In the genomic region with DNA sequence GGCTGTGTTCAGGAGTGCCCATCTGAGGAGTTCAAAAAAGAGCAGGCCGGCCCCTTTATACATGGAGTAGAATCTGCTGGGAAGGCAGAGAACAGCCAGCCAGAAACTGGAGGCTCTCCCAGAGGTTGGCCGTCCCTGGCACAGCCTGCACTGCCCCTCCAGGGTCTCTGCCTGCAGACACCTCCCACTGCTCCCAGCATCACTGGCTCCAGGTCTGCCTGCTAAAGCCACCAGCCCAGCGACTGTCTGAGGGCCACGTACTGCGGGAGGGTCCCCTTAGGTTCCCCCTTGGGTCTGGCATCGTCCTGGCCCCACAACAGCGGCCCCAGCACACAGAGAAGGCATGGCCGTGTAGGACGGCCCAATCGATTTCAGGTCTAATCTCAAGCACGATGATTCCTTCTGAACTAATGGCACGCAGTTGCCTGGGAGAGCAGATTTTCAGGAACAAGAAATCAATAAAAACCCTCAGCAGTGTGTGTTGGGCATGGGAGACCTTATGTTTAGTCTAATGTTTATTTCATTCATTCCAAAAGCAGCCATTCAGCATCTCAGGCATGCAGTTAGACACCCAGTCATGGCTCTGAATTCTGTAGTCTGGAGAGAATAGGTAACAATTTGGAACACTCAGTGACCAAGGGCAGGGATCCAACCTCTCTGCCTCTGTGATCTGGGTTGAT, we compare ENCODE assay signal across 19 cellular contexts.
"Had no signal": no experiment of that assay in that cellular context is flagged by ENCODE, and none has a peak within 500 bp of the region (broad histone marks: within the 10 kb centered on the region; RNA-seq: fewer than 3 reads in every experiment).

No MANE protein-coding gene starts in this region.

- H3K27ac Mint-ChIP-seq: activated CD4-positive, alpha-beta T cell treated with anti-CD3 and anti-CD28 coated beads, Interleukin-2, amount 10 ng/mL, durations not matched to agents 7 days and 5 days; activated naive CD4-positive, alpha-beta T cell treated with anti-CD3 and anti-CD28 coated beads, Interleukin-2, amount 50 U/mL, for 72 hours; endodermal cell; type B pancreatic cell had no signal

- DNase-seq: activated CD4-positive, alpha-beta T cell treated with anti-CD3 and anti-CD28 coated beads, Interleukin-2, amount 10 ng/mL, durations not matched to agents 7 days and 5 days; activated CD4-positive, CD25-positive, alpha-beta regulatory T cell; activated effector memory CD4-positive, alpha-beta T cell treated with anti-CD3 and anti-CD28 coated beads, Interleukin-2, amount 50 U/mL, for 16 hours; activated T-cell treated with anti-CD3 and anti-CD28 coated beads, Interleukin-2, amount 50 U/mL, for 1 hour; amygdala; brain microvascular endothelial cell; dermis blood vessel endothelial cell; endodermal cell; glutamatergic neuron; mammary epithelial cell; naive thymus-derived CD4-positive, alpha-beta T cell; sigmoid colon; stimulated activated CD4-positive, alpha-beta T cell treated with anti-CD3 and anti-CD28 coated beads, Interleukin-2, amount 100 ng/mL, for 24 hours; stimulated activated naive CD4-positive, alpha-beta T cell treated with Interleukin-2 at 50 U/mL for 16 hours had no signal

- H3K4me3 ChIP-seq: sigmoid colon had no signal

- H3K9me3 Mint-ChIP-seq: activated CD4-positive, alpha-beta T cell treated with anti-CD3 and anti-CD28 coated beads, Interleukin-2, amount 10 ng/mL, durations not matched to agents 7 days and 5 days; activated naive CD4-positive, alpha-beta T cell treated with anti-CD3 and anti-CD28 coated beads, Interleukin-2, amount 50 U/mL, for 72 hours; type B pancreatic cell had no signal

- H3K4me3 Mint-ChIP-seq: activated CD4-positive, alpha-beta T cell treated with anti-CD3 and anti-CD28 coated beads, Interleukin-2, amount 10 ng/mL, durations not matched to agents 7 days and 5 days; endodermal cell; naive thymus-derived CD4-positive, alpha-beta T cell; type B pancreatic cell had no signal

- ATAC-seq: esophagus mucosa had no signal

- H3K36me3 ChIP-seq: brain microvascular endothelial cell, sigmoid colon had no signal

- H3K9me3 ChIP-seq: sigmoid colon had no signal

- FAIRE-seq: islet of Langerhans, TTC549 had no signal

- H3K36me3 Mint-ChIP-seq: activated naive CD4-positive, alpha-beta T cell treated with anti-CD3 and anti-CD28 coated beads, Interleukin-2, amount 50 U/mL, for 72 hours; naive thymus-derived CD4-positive, alpha-beta T cell; type B pancreatic cell had no signal

- H3K27ac ChIP-seq: brain microvascular endothelial cell, sigmoid colon had no signal
